Comparison of ENCODE assay signal across 8 cellular contexts in genomic region chr1:119286587-119287181, GRCh38.
DNase-seq lines count a peak whose midpoint lies in the region; ATAC-seq and TF ChIP-seq lines count a peak whose summit lies in the region.

No MANE protein-coding gene starts in this region.

- BruUV-seq in IMR-90 (replicated peaks; lab: Mats Ljungman, UMichigan) = no TSS peak

- ATAC-seq in GM19395 (IDR thresholded peaks at IDR 0.05; ENCODE audit: unreplicated experiment) (peak; percentile 70), IMR-90 (ENCODE audit: low read depth) (no peak), esophagus mucosa (peak; percentile 43)

- 0 out of 2 replicates have a peak, but pooled peaks cover 1% of the 10 kb centered on the region for H3K4me1 ChIP-seq in IMR-90 (ENCODE audit: control insufficient read depth, insufficient read depth, low read length)

- H4K91ac ChIP-seq in IMR-90 (ENCODE audit: insufficient read depth, low read depth, low read length) = no peak overlapping the region

- no peak overlapping the region for H2AK9ac ChIP-seq in IMR-90 (replicated peaks; ENCODE audit: low read depth, low read length, poor library complexity)

- H3K4ac ChIP-seq in IMR-90 (ENCODE audit: low read depth, low read length) = no peak overlapping the region

- 0 out of 2 replicates have a peak, but pooled peaks have one; percentile 26 for TF ChIP-seq RAD21 in IMR-90 (IDR thresholded peaks at IDR 0.05; ENCODE audit: low read length)

- peak; percentile 13 for DNase-seq in DMS153 treated with DMSO at 0.1 percent for 48 hours (lab: John Stamatoyannopoulos, UW; ENCODE audit: unreplicated experiment)
- DNase-seq in DMS153 (lab: John Stamatoyannopoulos, UW) = no peak
- peak; percentile 4 for DNase-seq in IMR-90
- DNase-seq in RPMI8226 = peak; percentile 19
- peak; percentile 43 for DNase-seq in renal cortical epithelial cell (ENCODE audit: low read depth)
- no peak for DNase-seq in SKM-1 (lab: John Stamatoyannopoulos, UW; ENCODE audit: unreplicated experiment)

- no peaks in the 10 kb centered on the region for H3K9me3 ChIP-seq in IMR-90 (ENCODE audit: control insufficient read depth, insufficient read depth, low read length)

- no peaks in the 10 kb centered on the region for H4K20me1 ChIP-seq in IMR-90 (ENCODE audit: insufficient read depth, low read length)

- H4K8ac ChIP-seq in IMR-90 (ENCODE audit: low read depth in 2 of 2, low read length in 2 of 2) = no peak overlapping the region

- no peak overlapping the region for H2AFZ ChIP-seq in IMR-90 (replicated peaks; ENCODE audit: low read length, poor library complexity)

- intact Hi-C loops in IMR-90 (cut with micrococcal nuclease) = no loop called here

- H3K79me1 ChIP-seq in IMR-90 (ENCODE audit: low read depth in 1 of 2, low read length in 2 of 2) = no peaks in the 10 kb centered on the region

- no peak overlapping the region for H2AK5ac ChIP-seq in IMR-90 (ENCODE audit: low read depth, low read length)

- no peaks in the 10 kb centered on the region for H3K36me3 ChIP-seq in IMR-90 (ENCODE audit: control insufficient read depth, insufficient read depth, low read length)

- H3K23ac ChIP-seq in IMR-90 (ENCODE audit: low read depth, low read length) = no peak overlapping the region

- in situ Hi-C loops in IMR-90 (cut with MboI; ENCODE audit: low sequenced_read_pairs) = loop anchor here (25.0 kb wide), 1 partner anchor 376 kb away; no protein-coding TSS in a partner anchor

- no peak overlapping the region for H3K27ac ChIP-seq in IMR-90 (ENCODE audit: insufficient read depth, low read length)

- no peak overlapping the region for H3K14ac ChIP-seq in IMR-90 (replicated peaks; ENCODE audit: low read depth, low read length)

- no peak overlapping the region for H3K18ac ChIP-seq in IMR-90 (ENCODE audit: low read depth, low read length)

- H3K9me1 ChIP-seq in IMR-90 (ENCODE audit: insufficient read depth, low read length) = no peaks in the 10 kb centered on the region

- peak; percentile 28; the same call in 1 of the 2 replicates for TF ChIP-seq CTCF in IMR-90 (conservative IDR thresholded peaks at IDR 0.05; ENCODE audit: low read depth, low read length)

- no peak overlapping the region for H4K5ac ChIP-seq in IMR-90 (ENCODE audit: low read depth, low read length)

- H3K4me2 ChIP-seq in IMR-90 (ENCODE audit: low read depth, low read length) = no peak overlapping the region

- H2BK120ac ChIP-seq in IMR-90 (ENCODE audit: low read depth, low read length) = no peak overlapping the region

- no peak overlapping the region for H3K56ac ChIP-seq in IMR-90 (ENCODE audit: extremely low read depth, insufficient read depth, low read length)

- H2BK5ac ChIP-seq in IMR-90 (ENCODE audit: low read depth, low read length, poor library complexity, severe bottlenecking) = no peak overlapping the region

- dilution Hi-C loops in IMR-90 (cut with HindIII; ENCODE audit: low sequenced_read_pairs, unreplicated experiment) = no loop called here

- TF ChIP-seq POLR2A in IMR-90 (IDR thresholded peaks at IDR 0.05; ENCODE audit: low read depth, low read length) = no peak

- WGBS in IMR-90 (ENCODE audit: extremely low coverage in 2 of 2, insufficient read length in 1 of 2), 2 experiments = no CpG with 5 or more reads among the region's 8 CpGs

- H2BK20ac ChIP-seq in IMR-90 (ENCODE audit: low read depth, low read length) = no peak overlapping the region

- no peak overlapping the region for H3K4me3 ChIP-seq in IMR-90 (ENCODE audit: insufficient read depth, low read depth, low read length)

- no peak overlapping the region for H2BK15ac ChIP-seq in IMR-90 (ENCODE audit: low read depth, low read length)

- H3K27me3 ChIP-seq in IMR-90 (ENCODE audit: control insufficient read depth, insufficient read depth, low read length) = no peaks in the 10 kb centered on the region

- POLR2A ChIA-PET in IMR-90 (lab: Charles Lee; ENCODE audit: unreplicated experiment) = no interaction called here

- no peak overlapping the region for H3K9ac ChIP-seq in IMR-90 (ENCODE audit: low read depth, low read length)

- CTCF ChIA-PET in IMR-90 (lab: Yijun Ruan, JAX) = no interaction called here

TF ChIP-seq in IMR-90, 13 proteins besides CTCF, POLR2A, EP300 and RAD21:
- TF ChIP-seq FOS (IDR thresholded peaks at IDR 0.05; ENCODE audit: low read depth, low read length) = no peak
- TF ChIP-seq NFE2L2 (IDR thresholded peaks at IDR 0.05; ENCODE audit: low read depth, low read length) = no peak
- TF ChIP-seq MXI1 (IDR thresholded peaks at IDR 0.05; ENCODE audit: borderline replicate concordance, low read depth, low read length) = no peak
- no peak for TF ChIP-seq CHD1 (IDR thresholded peaks at IDR 0.05; ENCODE audit: low read depth, low read length)
- no peak for TF ChIP-seq RFX5 (IDR thresholded peaks at IDR 0.05; ENCODE audit: low read depth, low read length)
- no peak for TF ChIP-seq MAFK (IDR thresholded peaks at IDR 0.05; ENCODE audit: low read depth, low read length)
- TF ChIP-seq SMC3 (IDR thresholded peaks at IDR 0.05; ENCODE audit: low read depth, low read length) = no peak
- TF ChIP-seq ELK1 (IDR thresholded peaks at IDR 0.05; ENCODE audit: borderline replicate concordance, low read depth, low read length) = no peak
- TF ChIP-seq RCOR1 (IDR thresholded peaks at IDR 0.05; ENCODE audit: insufficient replicate concordance, low read length) = no peak

Comparison
In these comparisons a context has a peak if more than half of its experiments do, and no peak if none do; other contexts are left out.
1. DNase-seq: peak in DMS153 treated with DMSO at 0.1 percent for 48 hours (single experiment), IMR-90 (single experiment), RPMI8226 (single experiment) and renal cortical epithelial cell (single experiment); none in DMS153 (single experiment) and SKM-1 (single experiment).